24 cellular contexts compared by ENCODE assay signal in genomic region chr2:141723834-141724233, GRCh38.
A peak's percentile ranks its signal among the peaks of the same experiment; 100 is the strongest.
DNase-seq lines count a peak whose midpoint lies in the region; ATAC-seq, FAIRE-seq and TF ChIP-seq lines count a peak whose summit lies in the region.
"Had no signal": no experiment of that assay in that cellular context is flagged by ENCODE, and none has a peak within 500 bp of the region (broad histone marks: within the 10 kb centered on the region; RNA-seq: fewer than 3 reads in every experiment).

No MANE protein-coding gene starts in this region.

- WGBS in K562 (ENCODE audit: insufficient coverage, low coverage, missing lambda C conversion rate), result 0% methylated on average over 1 of the region's 1 CpG
- WGBS in liver, result 14% methylated on average over 1 of the region's 1 CpG

- no peak overlapping the region for H2AFZ ChIP-seq in K562 (ENCODE audit: low read depth, low read length)

- intact Hi-C loops in K562 (cut with micrococcal nuclease), result no loop called here

- H3K4me2 ChIP-seq in K562 (ENCODE audit: insufficient read depth, low read length), result no peak overlapping the region
- H3K4me2 ChIP-seq: BLaER1 had no signal

- POLR2A ChIA-PET in K562 (lab: Yijun Ruan, JAX), result no interaction called here

- ATAC-seq in K562, result no peak

- H3K36me3 ChIP-seq in K562 (ENCODE audit: control insufficient read depth, insufficient read depth, low read length) (no peaks in the 10 kb centered on the region), liver (ENCODE audit: control insufficient read depth in 4 of 4, insufficient read depth in 3 of 4, low read depth in 1 of 4, low read length in 3 of 4) (no peaks in the 10 kb centered on the region)
- H3K36me3 ChIP-seq: BE2C, BLaER1 had no signal

- no peak for TF ChIP-seq RAD21 in K562 (CRISPR knock-in tag; conservative IDR thresholded peaks at IDR 0.05 in 1 of 2, IDR thresholded peaks at IDR 0.05 in 1 of 2)
- TF ChIP-seq RAD21 in liver (IDR thresholded peaks at IDR 0.05), result peak in 1 of 2 donors; percentile 23

- H3K27ac ChIP-seq in K562 (ENCODE audit: extremely low read depth, low read depth, low read length) (no peak overlapping the region), liver (ENCODE audit: low read depth in 1 of 2, low read length in 2 of 2) (no peak overlapping the region)
- H3K27ac ChIP-seq: BLaER1 had no signal

- H3K4me3 ChIP-seq in K562 (no peak overlapping the region), liver (ENCODE audit: low read depth in 1 of 3, low read length in 3 of 3) (no peak overlapping the region)
- H3K4me3 ChIP-seq: BLaER1 had no signal

- BruUV-seq in K562 (replicated peaks; lab: Mats Ljungman, UMichigan), result no TSS peak

- no peaks in the 10 kb centered on the region for H3K4me1 ChIP-seq in K562 (replicated peaks in 1 of 2; ENCODE audit: control insufficient read depth in 2 of 2, insufficient read depth in 2 of 2, low read length in 2 of 2)
- peaks cover 0 to 4% (median 2%) of the 10 kb centered on the region in 4 donors for H3K4me1 ChIP-seq in liver (ENCODE audit: control insufficient read depth in 4 of 4, insufficient read depth in 4 of 4, low read length in 3 of 4)
- H3K4me1 ChIP-seq: BE2C, BLaER1 had no signal

- H3K9ac ChIP-seq in K562 (ENCODE audit: insufficient read depth in 1 of 2, low read depth in 2 of 2, low read length in 2 of 2), result no peak overlapping the region
- H3K9ac ChIP-seq in liver (ENCODE audit: low read depth in 1 of 2, low read length in 2 of 2), result no peak overlapping the region
- H3K9ac ChIP-seq: BLaER1 had no signal

- H4K20me1 ChIP-seq in K562 (replicated peaks; ENCODE audit: control insufficient read depth, insufficient read depth, low read length), result no peaks in the 10 kb centered on the region
- H4K20me1 ChIP-seq: BLaER1 had no signal

- FAIRE-seq in K562 (lab: Jason Lieb, UNC), result no peak
- no peak for FAIRE-seq in H54 (lab: Jason Lieb, UNC)
- FAIRE-seq: A204.1, GM12891, GM19239 had no signal

- no peaks in the 10 kb centered on the region for H3K9me1 ChIP-seq in K562 (ENCODE audit: control insufficient read depth, insufficient read depth, low read length)

- in situ Hi-C loops in K562 (cut with MboI), result no loop called here

- H3K27me3 ChIP-seq in K562 (ENCODE audit: control insufficient read depth in 2 of 2, insufficient read depth in 2 of 2, low read length in 2 of 2) (no peaks in the 10 kb centered on the region), liver (ENCODE audit: control insufficient read depth in 4 of 4, insufficient read depth in 4 of 4, low read length in 3 of 4) (no peaks in the 10 kb centered on the region)
- H3K27me3 ChIP-seq: BE2C, BLaER1 had no signal

- no peaks in the 10 kb centered on the region for H3K79me2 ChIP-seq in K562 (ENCODE audit: control insufficient read depth, insufficient read depth, low read length)

- H3K9me3 ChIP-seq in K562 (replicated peaks; ENCODE audit: control insufficient read depth, insufficient read depth, low read depth, low read length) (no peaks in the 10 kb centered on the region), liver (ENCODE audit: control insufficient read depth in 4 of 4, low read length in 3 of 4) (no peaks in the 10 kb centered on the region)
- H3K9me3 ChIP-seq: BE2C, BLaER1 had no signal

- TF ChIP-seq EP300 in K562 (IDR thresholded peaks at IDR 0.05; ENCODE audit: low read length), result no peak

- TF ChIP-seq POLR2A in K562 (conservative IDR thresholded peaks at IDR 0.05), result no peak
- no peak for TF ChIP-seq POLR2A in H54 (IDR thresholded peaks at IDR 0.05; ENCODE audit: low read depth, low read length)

- no peak for TF ChIP-seq CTCF in K562 (IDR thresholded peaks at IDR 0.05 in 2 of 3, conservative IDR thresholded peaks at IDR 0.05 in 1 of 3; ENCODE audit: insufficient read depth in 2 of 3, low read depth in 1 of 3, low read length in 3 of 3)
- no peak for TF ChIP-seq CTCF in liver (IDR thresholded peaks at IDR 0.05; ENCODE audit: low read depth, low read length, missing input control)
- TF ChIP-seq CTCF in GM10266 (IDR thresholded peaks at IDR 0.05; ENCODE audit: control insufficient read depth, insufficient read depth, low read depth, missing control alignments), result no peak

- DNase-seq in K562 (ENCODE audit: extremely low read depth in 1 of 4, low spot score in 3 of 4) (no peak), H54 (ENCODE audit: insufficient read length, low spot score) (no peak), NOMO-1 treated with dmso at 0.1 percent for 144 hours (lab: John Stamatoyannopoulos, UW; ENCODE audit: unreplicated experiment) (no peak), GM10266 (ENCODE audit: extremely low spot score) (no peak)
- DNase-seq: 8988T; ACHN; BE2C; C1 segment of cervical spinal cord; CD4-positive, alpha-beta memory T cell; CD4-positive, CD25-positive, alpha-beta regulatory T cell; CD8-positive, alpha-beta memory T cell; COR-L47; DMS 273 treated with DMSO at 0.1 percent for 48 hours; DMS153; DMS53; DMS79; DND-41; EL; GDM1 had no signal

- CTCF ChIA-PET in K562 (lab: Yijun Ruan, JAX; ENCODE audit: low intra/inter-chr PET ratio), result no interaction called here

TF ChIP-seq in K562, 482 proteins besides CTCF, POLR2A, EP300 and RAD21:
- TF ChIP-seq ATF3 (IDR thresholded peaks at IDR 0.05) (peak; percentile 15; the same call in 1 of the 2 replicates), ATF3 (CRISPR knock-in tag; conservative IDR thresholded peaks at IDR 0.05) (no peak), BHLHE40 (IDR thresholded peaks at IDR 0.05; ENCODE audit: low read length) (no peak)

TF ChIP-seq in liver, 16 proteins besides CTCF, POLR2A, EP300 and RAD21:
- TF ChIP-seq EGR1 (IDR thresholded peaks at IDR 0.05; ENCODE audit: low read depth in 2 of 2) (no peak), REST (IDR thresholded peaks at IDR 0.05) (no peak), JUND (IDR thresholded peaks at IDR 0.05) (peak in 1 of 2 donors; percentile 9), RXRA (IDR thresholded peaks at IDR 0.05) (peak in 1 of 2 donors; percentile 64), HNF4A (conservative IDR thresholded peaks at IDR 0.05) (peak in 1 of 2 donors; percentile 49), GABPA (IDR thresholded peaks at IDR 0.05 in 1 of 2, conservative IDR thresholded peaks at IDR 0.05 in 1 of 2) (no peak), ATF3 (IDR thresholded peaks at IDR 0.05) (no peak), HNF4G (IDR thresholded peaks at IDR 0.05) (no peak), FOXA2 (IDR thresholded peaks at IDR 0.05) (peak; percentile 49), ZBTB33 (IDR thresholded peaks at IDR 0.05) (peak; percentile 54)
